Comparison of ENCODE assay signal across 8 cellular contexts in genomic region chr19:2427323-2428026, GRCh38.
DNase-seq lines count a peak whose midpoint lies in the region; ATAC-seq and TF ChIP-seq lines count a peak whose summit lies in the region.

TSS of gene TIMM13 (minus strand) at chr19:2427586. CDS start at chr19:2427533, 53 bp downstream.

- H3K4me3 ChIP-seq in AG10803 (ENCODE audit: low read length), result peak within 1 kb of the TSS; percentile 90

- ATAC-seq in GM19043 (IDR thresholded peaks at IDR 0.05; ENCODE audit: low read depth, unreplicated experiment), result peak; percentile 64
- ATAC-seq in HG03354 (IDR thresholded peaks at IDR 0.05; ENCODE audit: poor library complexity, severe bottlenecking, unreplicated experiment), result peak; percentile 81

- no peak for TF ChIP-seq CTCF in AG10803 (conservative IDR thresholded peaks at IDR 0.05; ENCODE audit: low read length)

- DNase-seq in AG10803 (ENCODE audit: low read depth) (peak; percentile 93), NCI-H446 treated with DMSO at 0.1 percent for 48 hours (lab: John Stamatoyannopoulos, UW) (peak; percentile 90), iris pigment epithelial cell (ENCODE audit: low read depth) (peak; percentile 93)
- DNase-seq in activated CD4-positive, CD25-positive, alpha-beta regulatory T cell treated with anti-CD3 and anti-CD28 coated beads, Interleukin-2, amount 50 U/mL, for 16 hours (ENCODE audit: low read depth, low spot score), result peak; percentile 94
- peak; percentile 97 for DNase-seq in central memory CD4-positive, alpha-beta T cell
- DNase-seq in stimulated activated CD4-positive, alpha-beta T cell treated with anti-CD3 and anti-CD28 coated beads, Interleukin-12 subunit alpha, Interleukin-12 subunit beta, amount 100 ng/mL, for 24 hours (ENCODE audit: low read depth in 2 of 2), result peak; percentile 93

Comparison
In these comparisons a context has a peak if more than half of its experiments do, and no peak if none do; other contexts are left out.
1. Peak in every context shown above with its lines: DNase-seq, ATAC-seq and H3K4me3 ChIP-seq.